1 cellular context compared by ENCODE assay signal in the genomic region with DNA sequence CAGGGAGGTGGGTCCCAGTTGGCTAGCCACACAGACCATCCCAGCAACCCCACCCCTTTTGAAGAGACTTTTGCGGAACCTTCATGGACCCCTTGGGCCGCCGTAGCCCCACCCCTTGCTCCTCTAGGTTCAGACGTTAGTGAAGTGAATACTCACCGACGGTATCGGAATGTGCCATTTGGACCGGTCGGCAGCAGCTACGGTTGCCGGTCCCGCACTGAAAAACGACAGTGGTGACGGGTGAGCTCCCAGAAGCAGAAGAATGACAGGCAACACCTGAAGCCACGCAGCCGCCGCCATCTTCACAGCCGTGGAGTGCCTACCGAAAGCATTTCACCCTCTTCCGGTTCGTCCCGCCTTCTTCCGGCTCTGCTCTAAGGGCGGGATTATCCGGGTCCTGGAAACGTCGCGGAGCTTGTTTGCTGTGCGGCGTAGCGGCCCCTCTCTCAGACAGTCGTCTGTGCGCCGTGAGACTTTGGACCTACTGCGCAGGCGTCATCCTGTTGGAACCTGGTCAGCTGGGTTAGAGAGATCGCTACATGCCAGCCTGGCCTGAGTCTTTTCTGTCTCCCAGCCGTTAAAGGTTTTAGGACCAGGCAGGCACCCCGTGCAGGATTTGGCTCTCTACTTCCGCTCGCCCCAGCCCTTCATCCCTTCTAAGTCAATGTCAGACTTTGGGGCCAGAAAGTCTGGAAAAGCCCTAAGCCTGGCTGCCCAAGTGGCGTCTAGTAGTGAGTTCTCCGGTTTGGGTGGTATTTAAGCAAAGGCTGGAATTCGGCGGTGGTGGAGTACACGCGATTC.
TF ChIP-seq lines count a peak whose summit lies in the region.

A gene with protein sequence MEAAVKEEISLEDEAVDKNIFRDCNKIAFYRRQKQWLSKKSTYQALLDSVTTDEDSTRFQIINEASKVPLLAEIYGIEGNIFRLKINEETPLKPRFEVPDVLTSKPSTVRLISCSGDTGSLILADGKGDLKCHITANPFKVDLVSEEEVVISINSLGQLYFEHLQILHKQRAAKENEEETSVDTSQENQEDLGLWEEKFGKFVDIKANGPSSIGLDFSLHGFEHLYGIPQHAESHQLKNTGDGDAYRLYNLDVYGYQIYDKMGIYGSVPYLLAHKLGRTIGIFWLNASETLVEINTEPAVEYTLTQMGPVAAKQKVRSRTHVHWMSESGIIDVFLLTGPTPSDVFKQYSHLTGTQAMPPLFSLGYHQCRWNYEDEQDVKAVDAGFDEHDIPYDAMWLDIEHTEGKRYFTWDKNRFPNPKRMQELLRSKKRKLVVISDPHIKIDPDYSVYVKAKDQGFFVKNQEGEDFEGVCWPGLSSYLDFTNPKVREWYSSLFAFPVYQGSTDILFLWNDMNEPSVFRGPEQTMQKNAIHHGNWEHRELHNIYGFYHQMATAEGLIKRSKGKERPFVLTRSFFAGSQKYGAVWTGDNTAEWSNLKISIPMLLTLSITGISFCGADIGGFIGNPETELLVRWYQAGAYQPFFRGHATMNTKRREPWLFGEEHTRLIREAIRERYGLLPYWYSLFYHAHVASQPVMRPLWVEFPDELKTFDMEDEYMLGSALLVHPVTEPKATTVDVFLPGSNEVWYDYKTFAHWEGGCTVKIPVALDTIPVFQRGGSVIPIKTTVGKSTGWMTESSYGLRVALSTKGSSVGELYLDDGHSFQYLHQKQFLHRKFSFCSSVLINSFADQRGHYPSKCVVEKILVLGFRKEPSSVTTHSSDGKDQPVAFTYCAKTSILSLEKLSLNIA (N-terminal part only) (plus strand): TSS at position 103 of the 801 bp plus-strand sequence. CDS start 1,281 bp downstream, outside the sequence.
A gene with protein sequence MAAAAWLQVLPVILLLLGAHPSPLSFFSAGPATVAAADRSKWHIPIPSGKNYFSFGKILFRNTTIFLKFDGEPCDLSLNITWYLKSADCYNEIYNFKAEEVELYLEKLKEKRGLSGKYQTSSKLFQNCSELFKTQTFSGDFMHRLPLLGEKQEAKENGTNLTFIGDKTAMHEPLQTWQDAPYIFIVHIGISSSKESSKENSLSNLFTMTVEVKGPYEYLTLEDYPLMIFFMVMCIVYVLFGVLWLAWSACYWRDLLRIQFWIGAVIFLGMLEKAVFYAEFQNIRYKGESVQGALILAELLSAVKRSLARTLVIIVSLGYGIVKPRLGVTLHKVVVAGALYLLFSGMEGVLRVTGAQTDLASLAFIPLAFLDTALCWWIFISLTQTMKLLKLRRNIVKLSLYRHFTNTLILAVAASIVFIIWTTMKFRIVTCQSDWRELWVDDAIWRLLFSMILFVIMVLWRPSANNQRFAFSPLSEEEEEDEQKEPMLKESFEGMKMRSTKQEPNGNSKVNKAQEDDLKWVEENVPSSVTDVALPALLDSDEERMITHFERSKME (minus strand): TSS at position 335 of the 801 bp plus-strand sequence. CDS start 35 bp downstream, at position 300.

TF ChIP-seq in HEK293, 187 proteins besides CTCF, POLR2A, EP300 and RAD21 (continued from another document and continues in another):
- TF ChIP-seq ZBTB20 (tag by site-specific recombination; IDR thresholded peaks at IDR 0.05) = peak; percentile 37; the same call in 1 of the 2 replicates
- TF ChIP-seq ZNF211 (tag by site-specific recombination; IDR thresholded peaks at IDR 0.05; ENCODE audit: low read depth) = no peak
- no peak for TF ChIP-seq ZNF48 (tag by site-specific recombination; IDR thresholded peaks at IDR 0.05)
- TF ChIP-seq, protein P1, sequence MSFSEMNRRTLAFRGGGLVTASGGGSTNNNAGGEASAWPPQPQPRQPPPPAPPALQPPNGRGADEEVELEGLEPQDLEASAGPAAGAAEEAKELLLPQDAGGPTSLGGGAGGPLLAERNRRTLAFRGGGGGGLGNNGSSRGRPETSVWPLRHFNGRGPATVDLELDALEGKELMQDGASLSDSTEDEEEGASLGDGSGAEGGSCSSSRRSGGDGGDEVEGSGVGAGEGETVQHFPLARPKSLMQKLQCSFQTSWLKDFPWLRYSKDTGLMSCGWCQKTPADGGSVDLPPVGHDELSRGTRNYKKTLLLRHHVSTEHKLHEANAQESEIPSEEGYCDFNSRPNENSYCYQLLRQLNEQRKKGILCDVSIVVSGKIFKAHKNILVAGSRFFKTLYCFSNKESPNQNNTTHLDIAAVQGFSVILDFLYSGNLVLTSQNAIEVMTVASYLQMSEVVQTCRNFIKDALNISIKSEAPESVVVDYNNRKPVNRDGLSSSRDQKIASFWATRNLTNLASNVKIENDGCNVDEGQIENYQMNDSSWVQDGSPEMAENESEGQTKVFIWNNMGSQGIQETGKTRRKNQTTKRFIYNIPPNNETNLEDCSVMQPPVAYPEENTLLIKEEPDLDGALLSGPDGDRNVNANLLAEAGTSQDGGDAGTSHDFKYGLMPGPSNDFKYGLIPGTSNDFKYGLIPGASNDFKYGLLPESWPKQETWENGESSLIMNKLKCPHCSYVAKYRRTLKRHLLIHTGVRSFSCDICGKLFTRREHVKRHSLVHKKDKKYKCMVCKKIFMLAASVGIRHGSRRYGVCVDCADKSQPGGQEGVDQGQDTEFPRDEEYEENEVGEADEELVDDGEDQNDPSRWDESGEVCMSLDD (tag by site-specific recombination; IDR thresholded peaks at IDR 0.05) = peak; percentile 47; the same call in 1 of the 2 replicates
- TF ChIP-seq ZNF501 (tag by site-specific recombination; IDR thresholded peaks at IDR 0.05) = peak; percentile 83
- no peak for TF ChIP-seq ZNF571 (tag by site-specific recombination; IDR thresholded peaks at IDR 0.05)
- TF ChIP-seq ZNF521 (tag by site-specific recombination; IDR thresholded peaks at IDR 0.05) = no peak
- peak; percentile 94 for TF ChIP-seq ZEB2 (tag by site-specific recombination; IDR thresholded peaks at IDR 0.05)
- peak; percentile 96 for TF ChIP-seq KLF9 (tag by site-specific recombination; IDR thresholded peaks at IDR 0.05; ENCODE audit: low read depth)
- TF ChIP-seq KLF10 (tag by site-specific recombination; IDR thresholded peaks at IDR 0.05) = peak; percentile 84
- TF ChIP-seq YY2 (tag by site-specific recombination; IDR thresholded peaks at IDR 0.05) = peak; percentile 95
- peak; percentile 87 for TF ChIP-seq GLIS2 (tag by site-specific recombination; IDR thresholded peaks at IDR 0.05)
- TF ChIP-seq, protein P2, sequence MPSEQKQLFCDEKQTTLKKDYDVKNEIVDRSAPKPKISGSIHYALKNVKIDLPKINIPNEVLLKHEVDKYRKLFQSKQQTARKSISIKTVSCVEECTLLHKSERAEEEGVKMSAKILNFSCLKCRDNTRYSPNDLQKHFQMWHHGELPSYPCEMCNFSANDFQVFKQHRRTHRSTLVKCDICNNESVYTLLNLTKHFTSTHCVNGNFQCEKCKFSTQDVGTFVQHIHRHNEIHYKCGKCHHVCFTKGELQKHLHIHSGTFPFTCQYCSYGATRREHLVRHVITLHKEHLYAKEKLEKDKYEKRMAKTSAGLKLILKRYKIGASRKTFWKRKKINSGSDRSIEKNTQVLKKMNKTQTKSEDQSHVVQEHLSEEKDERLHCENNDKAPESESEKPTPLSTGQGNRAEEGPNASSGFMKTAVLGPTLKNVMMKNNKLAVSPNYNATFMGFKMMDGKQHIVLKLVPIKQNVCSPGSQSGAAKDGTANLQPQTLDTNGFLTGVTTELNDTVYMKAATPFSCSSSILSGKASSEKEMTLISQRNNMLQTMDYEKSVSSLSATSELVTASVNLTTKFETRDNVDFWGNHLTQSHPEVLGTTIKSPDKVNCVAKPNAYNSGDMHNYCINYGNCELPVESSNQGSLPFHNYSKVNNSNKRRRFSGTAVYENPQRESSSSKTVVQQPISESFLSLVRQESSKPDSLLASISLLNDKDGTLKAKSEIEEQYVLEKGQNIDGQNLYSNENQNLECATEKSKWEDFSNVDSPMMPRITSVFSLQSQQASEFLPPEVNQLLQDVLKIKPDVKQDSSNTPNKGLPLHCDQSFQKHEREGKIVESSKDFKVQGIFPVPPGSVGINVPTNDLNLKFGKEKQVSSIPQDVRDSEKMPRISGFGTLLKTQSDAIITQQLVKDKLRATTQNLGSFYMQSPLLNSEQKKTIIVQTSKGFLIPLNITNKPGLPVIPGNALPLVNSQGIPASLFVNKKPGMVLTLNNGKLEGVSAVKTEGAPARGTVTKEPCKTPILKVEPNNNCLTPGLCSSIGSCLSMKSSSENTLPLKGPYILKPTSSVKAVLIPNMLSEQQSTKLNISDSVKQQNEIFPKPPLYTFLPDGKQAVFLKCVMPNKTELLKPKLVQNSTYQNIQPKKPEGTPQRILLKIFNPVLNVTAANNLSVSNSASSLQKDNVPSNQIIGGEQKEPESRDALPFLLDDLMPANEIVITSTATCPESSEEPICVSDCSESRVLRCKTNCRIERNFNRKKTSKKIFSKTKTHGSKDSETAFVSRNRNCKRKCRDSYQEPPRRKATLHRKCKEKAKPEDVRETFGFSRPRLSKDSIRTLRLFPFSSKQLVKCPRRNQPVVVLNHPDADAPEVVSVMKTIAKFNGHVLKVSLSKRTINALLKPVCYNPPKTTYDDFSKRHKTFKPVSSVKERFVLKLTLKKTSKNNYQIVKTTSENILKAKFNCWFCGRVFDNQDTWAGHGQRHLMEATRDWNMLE (tag by site-specific recombination; conservative IDR thresholded peaks at IDR 0.05; ENCODE audit: low read depth) = peak; percentile 65
- peak; percentile 95 for TF ChIP-seq SP3 (tag by site-specific recombination; IDR thresholded peaks at IDR 0.05)
- peak; percentile 39; the same call in 1 of the 2 replicates for TF ChIP-seq ZBTB8A (tag by site-specific recombination; IDR thresholded peaks at IDR 0.05)
- TF ChIP-seq KLF16 (tag by site-specific recombination; IDR thresholded peaks at IDR 0.05) = peak; percentile 99
- TF ChIP-seq, protein P3, sequence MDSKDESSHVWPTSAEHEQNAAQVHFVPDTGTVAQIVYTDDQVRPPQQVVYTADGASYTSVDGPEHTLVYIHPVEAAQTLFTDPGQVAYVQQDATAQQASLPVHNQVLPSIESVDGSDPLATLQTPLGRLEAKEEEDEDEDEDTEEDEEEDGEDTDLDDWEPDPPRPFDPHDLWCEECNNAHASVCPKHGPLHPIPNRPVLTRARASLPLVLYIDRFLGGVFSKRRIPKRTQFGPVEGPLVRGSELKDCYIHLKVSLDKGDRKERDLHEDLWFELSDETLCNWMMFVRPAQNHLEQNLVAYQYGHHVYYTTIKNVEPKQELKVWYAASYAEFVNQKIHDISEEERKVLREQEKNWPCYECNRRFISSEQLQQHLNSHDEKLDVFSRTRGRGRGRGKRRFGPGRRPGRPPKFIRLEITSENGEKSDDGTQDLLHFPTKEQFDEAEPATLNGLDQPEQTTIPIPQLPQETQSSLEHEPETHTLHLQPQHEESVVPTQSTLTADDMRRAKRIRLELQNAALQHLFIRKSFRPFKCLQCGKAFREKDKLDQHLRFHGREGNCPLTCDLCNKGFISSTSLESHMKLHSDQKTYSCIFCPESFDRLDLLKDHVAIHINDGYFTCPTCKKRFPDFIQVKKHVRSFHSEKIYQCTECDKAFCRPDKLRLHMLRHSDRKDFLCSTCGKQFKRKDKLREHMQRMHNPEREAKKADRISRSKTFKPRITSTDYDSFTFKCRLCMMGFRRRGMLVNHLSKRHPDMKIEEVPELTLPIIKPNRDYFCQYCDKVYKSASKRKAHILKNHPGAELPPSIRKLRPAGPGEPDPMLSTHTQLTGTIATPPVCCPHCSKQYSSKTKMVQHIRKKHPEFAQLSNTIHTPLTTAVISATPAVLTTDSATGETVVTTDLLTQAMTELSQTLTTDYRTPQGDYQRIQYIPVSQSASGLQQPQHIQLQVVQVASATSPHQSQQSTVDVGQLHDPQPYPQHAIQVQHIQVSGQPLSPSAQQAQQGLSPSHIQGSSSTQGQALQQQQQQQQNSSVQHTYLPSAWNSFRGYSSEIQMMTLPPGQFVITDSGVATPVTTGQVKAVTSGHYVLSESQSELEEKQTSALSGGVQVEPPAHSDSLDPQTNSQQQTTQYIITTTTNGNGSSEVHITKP (tag by site-specific recombination; IDR thresholded peaks at IDR 0.05) = peak; percentile 91
- TF ChIP-seq, protein P4, sequence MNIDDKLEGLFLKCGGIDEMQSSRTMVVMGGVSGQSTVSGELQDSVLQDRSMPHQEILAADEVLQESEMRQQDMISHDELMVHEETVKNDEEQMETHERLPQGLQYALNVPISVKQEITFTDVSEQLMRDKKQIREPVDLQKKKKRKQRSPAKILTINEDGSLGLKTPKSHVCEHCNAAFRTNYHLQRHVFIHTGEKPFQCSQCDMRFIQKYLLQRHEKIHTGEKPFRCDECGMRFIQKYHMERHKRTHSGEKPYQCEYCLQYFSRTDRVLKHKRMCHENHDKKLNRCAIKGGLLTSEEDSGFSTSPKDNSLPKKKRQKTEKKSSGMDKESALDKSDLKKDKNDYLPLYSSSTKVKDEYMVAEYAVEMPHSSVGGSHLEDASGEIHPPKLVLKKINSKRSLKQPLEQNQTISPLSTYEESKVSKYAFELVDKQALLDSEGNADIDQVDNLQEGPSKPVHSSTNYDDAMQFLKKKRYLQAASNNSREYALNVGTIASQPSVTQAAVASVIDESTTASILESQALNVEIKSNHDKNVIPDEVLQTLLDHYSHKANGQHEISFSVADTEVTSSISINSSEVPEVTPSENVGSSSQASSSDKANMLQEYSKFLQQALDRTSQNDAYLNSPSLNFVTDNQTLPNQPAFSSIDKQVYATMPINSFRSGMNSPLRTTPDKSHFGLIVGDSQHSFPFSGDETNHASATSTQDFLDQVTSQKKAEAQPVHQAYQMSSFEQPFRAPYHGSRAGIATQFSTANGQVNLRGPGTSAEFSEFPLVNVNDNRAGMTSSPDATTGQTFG (tag by site-specific recombination; IDR thresholded peaks at IDR 0.05; ENCODE audit: borderline replicate concordance) = no peak
- no peak for TF ChIP-seq ZNF157 (tag by site-specific recombination; IDR thresholded peaks at IDR 0.05)
- TF ChIP-seq, protein P5, sequence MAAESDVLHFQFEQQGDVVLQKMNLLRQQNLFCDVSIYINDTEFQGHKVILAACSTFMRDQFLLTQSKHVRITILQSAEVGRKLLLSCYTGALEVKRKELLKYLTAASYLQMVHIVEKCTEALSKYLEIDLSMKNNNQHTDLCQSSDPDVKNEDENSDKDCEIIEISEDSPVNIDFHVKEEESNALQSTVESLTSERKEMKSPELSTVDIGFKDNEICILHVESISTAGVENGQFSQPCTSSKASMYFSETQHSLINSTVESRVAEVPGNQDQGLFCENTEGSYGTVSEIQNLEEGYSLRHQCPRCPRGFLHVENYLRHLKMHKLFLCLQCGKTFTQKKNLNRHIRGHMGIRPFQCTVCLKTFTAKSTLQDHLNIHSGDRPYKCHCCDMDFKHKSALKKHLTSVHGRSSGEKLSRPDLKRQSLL (tag by site-specific recombination; IDR thresholded peaks at IDR 0.05) = no peak
- 0 out of 2 replicates have a peak, but pooled peaks have one; percentile 23 for TF ChIP-seq ZNF561 (tag by site-specific recombination; IDR thresholded peaks at IDR 0.05; ENCODE audit: borderline replicate concordance)
- peak; percentile 62; the same call in 1 of the 2 replicates for TF ChIP-seq ZNF664 (tag by site-specific recombination; IDR thresholded peaks at IDR 0.05)
- TF ChIP-seq, protein P6, sequence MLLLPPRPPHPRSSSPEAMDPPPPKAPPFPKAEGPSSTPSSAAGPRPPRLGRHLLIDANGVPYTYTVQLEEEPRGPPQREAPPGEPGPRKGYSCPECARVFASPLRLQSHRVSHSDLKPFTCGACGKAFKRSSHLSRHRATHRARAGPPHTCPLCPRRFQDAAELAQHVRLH (tag by site-specific recombination; IDR thresholded peaks at IDR 0.05) = peak; percentile 97
- peak; percentile 73; the same call in 1 of the 2 replicates for TF ChIP-seq ZNF610 (tag by site-specific recombination; IDR thresholded peaks at IDR 0.05; ENCODE audit: borderline replicate concordance)
- TF ChIP-seq, protein P7, sequence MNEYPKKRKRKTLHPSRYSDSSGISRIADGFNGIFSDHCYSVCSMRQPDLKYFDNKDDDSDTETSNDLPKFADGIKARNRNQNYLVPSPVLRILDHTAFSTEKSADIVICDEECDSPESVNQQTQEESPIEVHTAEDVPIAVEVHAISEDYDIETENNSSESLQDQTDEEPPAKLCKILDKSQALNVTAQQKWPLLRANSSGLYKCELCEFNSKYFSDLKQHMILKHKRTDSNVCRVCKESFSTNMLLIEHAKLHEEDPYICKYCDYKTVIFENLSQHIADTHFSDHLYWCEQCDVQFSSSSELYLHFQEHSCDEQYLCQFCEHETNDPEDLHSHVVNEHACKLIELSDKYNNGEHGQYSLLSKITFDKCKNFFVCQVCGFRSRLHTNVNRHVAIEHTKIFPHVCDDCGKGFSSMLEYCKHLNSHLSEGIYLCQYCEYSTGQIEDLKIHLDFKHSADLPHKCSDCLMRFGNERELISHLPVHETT (tag by site-specific recombination; IDR thresholded peaks at IDR 0.05) = peak; percentile 86
- peak; percentile 58; the same call in 1 of the 2 replicates for TF ChIP-seq ZNF2 (tag by site-specific recombination; IDR thresholded peaks at IDR 0.05)
